ENCODE assay signal across 20 cellular contexts in genomic region chr13:28529836-28530235, GRCh38. TPM values are rescaled to one million over a fixed set of nuclear protein-coding genes. Genes with fewer than 3 reads are reported as not detected.
DNase-seq lines count a peak whose midpoint lies in the region; ATAC-seq, FAIRE-seq and TF ChIP-seq lines count a peak whose summit lies in the region.
"Had no signal": no experiment of that assay in that cellular context is flagged by ENCODE, and none has a peak within 500 bp of the region (broad histone marks: within the 10 kb centered on the region; RNA-seq: fewer than 3 reads in every experiment).

No MANE protein-coding gene starts in this region.

- H3K27ac ChIP-seq in small intestine (ENCODE audit: low read depth in 1 of 2, low read length in 1 of 2), result no peak overlapping the region
- H3K27ac ChIP-seq: HL-60 had no signal

- peaks cover 10% of the 10 kb centered on the region for H3K4me1 ChIP-seq in iPS-15b (ENCODE audit: control insufficient read depth, insufficient read depth, low read length)
- no peaks in the 10 kb centered on the region for H3K4me1 ChIP-seq in small intestine (ENCODE audit: control insufficient read depth in 2 of 2, insufficient read depth in 1 of 2, low read depth in 1 of 2, low read length in 1 of 2)

- no peaks in the 10 kb centered on the region for H3K9me3 ChIP-seq in iPS-15b (ENCODE audit: control insufficient read depth, insufficient read depth, low read length)
- H3K9me3 ChIP-seq in small intestine (ENCODE audit: control insufficient read depth, low read depth), result no peaks in the 10 kb centered on the region
- H3K9me3 ChIP-seq: MG63 had no signal

- TF ChIP-seq POLR2A in NB4 (IDR thresholded peaks at IDR 0.05; ENCODE audit: extremely low read depth, insufficient read length), result no peak
- no peak for TF ChIP-seq POLR2A in GM12892 (IDR thresholded peaks at IDR 0.05; ENCODE audit: low read depth, low read length)

- H3K27me3 ChIP-seq in iPS-15b (ENCODE audit: control insufficient read depth, insufficient read depth, low read length), result peaks cover 28% of the 10 kb centered on the region
- peaks cover 0 to 12% of the 10 kb centered on the region in 2 donors for H3K27me3 ChIP-seq in small intestine (ENCODE audit: control insufficient read depth in 2 of 2, insufficient read depth in 2 of 2, low read length in 2 of 2)

- peak; percentile 24 for DNase-seq in SIG-M5 treated with dmso at 0.1 percent for 504 hours (lab: John Stamatoyannopoulos, UW; ENCODE audit: unreplicated experiment)
- no peak for DNase-seq in SIG-M5 (lab: John Stamatoyannopoulos, UW)
- peak; percentile 73 for DNase-seq in NB4 (ENCODE audit: low read depth)
- peak; percentile 68 for DNase-seq in small intestine
- DNase-seq in GM12892 (ENCODE audit: insufficient read length), result no peak
- no peak for DNase-seq in NCI-H524 (lab: John Stamatoyannopoulos, UW)
- DNase-seq: 8988T; CD8-positive, alpha-beta T cell; H9; Kasumi-1; MG63; NCI-H1105 treated with DMSO at 0.1 percent for 48 hours; NCI-H1694 treated with DMSO at 0.1 percent for 48 hours; NCI-H2107; NCI-H2227 treated with DMSO at 0.1 percent for 48 hours; NCI-H510A treated with DMSO at 0.1 percent for 48 hours; SHP77 had no signal

- FAIRE-seq in small intestine (lab: Jason Lieb, UNC) (no peak), GM12892 (lab: Jason Lieb, UNC) (no peak)

- TF ChIP-seq CTCF in NB4 (IDR thresholded peaks at IDR 0.05; ENCODE audit: low read depth, low read length), result no peak

- no peak for ATAC-seq in SK-N-SH treated with all-trans-retinoic acid at 6 μM for 48 hours
- ATAC-seq: CD8-positive, alpha-beta T cell had no signal

- WGBS in small intestine, 3 donors, result 20 to 49% (median 28%) methylated on average over 1 of the region's 1 CpG

- no peaks in the 10 kb centered on the region for H3K36me3 ChIP-seq in iPS-15b (ENCODE audit: control insufficient read depth, insufficient read depth, low read length)
- H3K36me3 ChIP-seq in small intestine (ENCODE audit: control insufficient read depth in 2 of 2, insufficient read depth in 2 of 2, low read length in 2 of 2), result no peaks in the 10 kb centered on the region
- H3K36me3 ChIP-seq: MG63 had no signal

- H3K4me3 ChIP-seq in NB4 (ENCODE audit: low read depth, low read length) (no peak overlapping the region), iPS-15b (ENCODE audit: low read depth, low read length) (peak overlapping the region; percentile 64), small intestine (ENCODE audit: low read depth in 1 of 2, low read length in 2 of 2) (no peak overlapping the region)
- H3K4me3 ChIP-seq: MG63 had no signal

- no peak overlapping the region for H3K9ac ChIP-seq in iPS-15b (ENCODE audit: low read depth, low read length)

TF ChIP-seq in SK-N-SH treated with all-trans-retinoic acid at 6 μM for 48 hours, 23 proteins besides CTCF, POLR2A, EP300 and RAD21:
- TF ChIP-seq PPARA (CRISPR knock-in tag; IDR thresholded peaks at IDR 0.05; ENCODE audit: borderline replicate concordance), result no peak
- TF ChIP-seq SNAI2 (CRISPR knock-in tag; IDR thresholded peaks at IDR 0.05), result no peak
- TF ChIP-seq TOX (CRISPR knock-in tag; IDR thresholded peaks at IDR 0.05; ENCODE audit: borderline replicate concordance), result no peak
- TF ChIP-seq ZFP30 (CRISPR knock-in tag; IDR thresholded peaks at IDR 0.05), result no peak
- TF ChIP-seq ZNF70 (CRISPR knock-in tag; IDR thresholded peaks at IDR 0.05), result no peak
- TF ChIP-seq ISL1 (CRISPR knock-in tag; IDR thresholded peaks at IDR 0.05), result no peak
- TF ChIP-seq ZFP3 (CRISPR knock-in tag; IDR thresholded peaks at IDR 0.05), result no peak
- TF ChIP-seq ZC3H10 (CRISPR knock-in tag; IDR thresholded peaks at IDR 0.05), result no peak
- no peak for TF ChIP-seq ZNF8 (CRISPR knock-in tag; IDR thresholded peaks at IDR 0.05)
- TF ChIP-seq ARNTL (CRISPR knock-in tag; IDR thresholded peaks at IDR 0.05; ENCODE audit: borderline replicate concordance, low read depth), result no peak
- no peak for TF ChIP-seq RARB (CRISPR knock-in tag; IDR thresholded peaks at IDR 0.05)
- no peak for TF ChIP-seq OSR1 (CRISPR knock-in tag; IDR thresholded peaks at IDR 0.05)
- TF ChIP-seq BACH2 (CRISPR knock-in tag; IDR thresholded peaks at IDR 0.05; ENCODE audit: borderline replicate concordance), result no peak
- no peak for TF ChIP-seq ESRRG (CRISPR knock-in tag; IDR thresholded peaks at IDR 0.05)
- TF ChIP-seq, protein P1, sequence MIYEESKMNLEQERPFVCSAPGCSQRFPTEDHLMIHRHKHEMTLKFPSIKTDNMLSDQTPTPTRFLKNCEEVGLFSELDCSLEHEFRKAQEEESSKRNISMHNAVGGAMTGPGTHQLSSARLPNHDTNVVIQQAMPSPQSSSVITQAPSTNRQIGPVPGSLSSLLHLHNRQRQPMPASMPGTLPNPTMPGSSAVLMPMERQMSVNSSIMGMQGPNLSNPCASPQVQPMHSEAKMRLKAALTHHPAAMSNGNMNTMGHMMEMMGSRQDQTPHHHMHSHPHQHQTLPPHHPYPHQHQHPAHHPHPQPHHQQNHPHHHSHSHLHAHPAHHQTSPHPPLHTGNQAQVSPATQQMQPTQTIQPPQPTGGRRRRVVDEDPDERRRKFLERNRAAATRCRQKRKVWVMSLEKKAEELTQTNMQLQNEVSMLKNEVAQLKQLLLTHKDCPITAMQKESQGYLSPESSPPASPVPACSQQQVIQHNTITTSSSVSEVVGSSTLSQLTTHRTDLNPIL (CRISPR knock-in tag; IDR thresholded peaks at IDR 0.05; ENCODE audit: low read depth), result no peak
- TF ChIP-seq GLIS3 (CRISPR knock-in tag; IDR thresholded peaks at IDR 0.05), result no peak
- no peak for TF ChIP-seq POU6F1 (CRISPR knock-in tag; IDR thresholded peaks at IDR 0.05; ENCODE audit: borderline replicate concordance, low read depth)
- TF ChIP-seq ZNF565 (CRISPR knock-in tag; conservative IDR thresholded peaks at IDR 0.05; ENCODE audit: low read depth), result no peak
- TF ChIP-seq CSDC2 (CRISPR knock-in tag; IDR thresholded peaks at IDR 0.05), result no peak
- no peak for TF ChIP-seq TSHZ2 (CRISPR knock-in tag; IDR thresholded peaks at IDR 0.05)
TF ChIP-seq in SK-N-SH treated with all-trans-retinoic acid at 6 μM for 48 hours: peak in this region for 0.

RNA-seq across cellular contexts. Expression of gene FLT1, which starts 34.9 kb away (rescaled TPM):
- 1 to 10 TPM in 1 of 3 donors, under 1 TPM in 2; 0.45 to 8.8 (median 0.81) TPM for polyA plus RNA-seq in small intestine
- polyA plus RNA-seq in GM12892 (2012; ENCODE audit: missing spikeins), result 0.51 TPM

Comparison
In these comparisons a context has a peak if more than half of its experiments do, and no peak if none do; other contexts are left out.
1. DNase-seq: peak in SIG-M5 treated with dmso at 0.1 percent for 504 hours (single experiment), NB4 (single experiment) and small intestine (single experiment); none in SIG-M5 (single experiment), GM12892 (single experiment) and NCI-H524 (0 of 2).